In the genomic region with DNA sequence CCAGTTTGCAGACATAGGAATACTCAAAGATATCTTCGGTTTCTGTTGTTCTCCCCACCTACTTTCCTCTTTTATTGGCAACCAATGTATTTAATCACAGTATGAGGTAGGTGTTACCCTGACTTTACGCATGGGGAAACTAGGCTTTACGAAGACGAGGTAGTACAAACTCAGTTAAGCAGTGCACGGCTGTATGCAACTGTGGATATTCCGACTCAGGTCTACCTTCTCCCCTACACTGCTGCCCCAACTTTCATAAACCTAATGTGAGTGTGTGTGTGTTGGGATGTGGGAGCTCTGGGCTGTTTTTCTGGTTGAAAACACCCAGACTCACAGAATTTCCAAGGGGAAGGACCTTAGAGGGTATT, we compare ENCODE assay signal across 10 cellular contexts. TPM values are rescaled to one million over a fixed set of nuclear protein-coding genes. Genes with fewer than 3 reads are reported as not detected.
A peak's percentile ranks its signal among the peaks of the same experiment; 100 is the strongest.
DNase-seq lines count a peak whose midpoint lies in the region; ATAC-seq and TF ChIP-seq lines count a peak whose summit lies in the region.
"Had no signal": no experiment of that assay in that cellular context is flagged by ENCODE, and none has a peak within 500 bp of the region (broad histone marks: within the 10 kb centered on the region; RNA-seq: fewer than 3 reads in every experiment).

No MANE protein-coding gene starts in this region.

- no peaks in the 10 kb centered on the region for H3K36me3 ChIP-seq in SJCRH30
- peaks cover 0 to 6% (median 0%) of the 10 kb centered on the region in 3 donors for H3K36me3 ChIP-seq in esophagus squamous epithelium
- no peaks in the 10 kb centered on the region for H3K36me3 ChIP-seq in psoas muscle (ENCODE audit: insufficient read depth in 1 of 2, low read depth in 1 of 2)

- intact Hi-C loops in esophagus squamous epithelium (cut with DNase I) = no loop called here
- intact Hi-C loops in psoas muscle (cut with DNase I) = no loop called here

- no peaks in the 10 kb centered on the region for H3K9me3 ChIP-seq in SJCRH30 (replicated peaks)
- H3K9me3 ChIP-seq in esophagus squamous epithelium = no peaks in the 10 kb centered on the region
- H3K9me3 ChIP-seq in psoas muscle = no peaks in the 10 kb centered on the region

- H3K27ac ChIP-seq in SJCRH30 (no peak overlapping the region), esophagus squamous epithelium (peak overlapping the region in 3 of 4 donors; percentile 85 to 89 (median 88)), psoas muscle (peak overlapping the region; percentile 86)

- H3K27me3 ChIP-seq in SJCRH30 = no peaks in the 10 kb centered on the region
- H3K27me3 ChIP-seq in esophagus squamous epithelium = no peaks in the 10 kb centered on the region
- no peaks in the 10 kb centered on the region for H3K27me3 ChIP-seq in psoas muscle (ENCODE audit: insufficient read depth in 3 of 3, low read length in 2 of 3)

- H3K4me1 ChIP-seq in SJCRH30 (peaks cover 13% of the 10 kb centered on the region), esophagus squamous epithelium (peaks cover 19 to 63% (median 20%) of the 10 kb centered on the region in 3 donors), psoas muscle (peaks cover 21% of the 10 kb centered on the region)

- no peak for ATAC-seq in psoas muscle

- no peak for TF ChIP-seq POLR2A in esophagus squamous epithelium (IDR thresholded peaks at IDR 0.05)

- 75 to 87% methylated on average over 6 of the region's 6 CpGs for WGBS in esophagus squamous epithelium, 2 donors
- WGBS in psoas muscle, 3 donors = 87 to 92% (median 91%) methylated on average over 6 of the region's 6 CpGs

- TF ChIP-seq CTCF in esophagus squamous epithelium (IDR thresholded peaks at IDR 0.05) (no peak), psoas muscle (IDR thresholded peaks at IDR 0.05) (no peak)

- peak overlapping the region; percentile 83 for H3K4me3 ChIP-seq in SJCRH30
- peak overlapping the region in 3 of 4 donors; percentile 84 to 98 (median 90) for H3K4me3 ChIP-seq in esophagus squamous epithelium
- peak overlapping the region; percentile 95 for H3K4me3 ChIP-seq in psoas muscle

- DNase-seq in DMS53 (lab: John Stamatoyannopoulos, UW) = peak; percentile 57
- DNase-seq in DMS53 treated with DMSO at 0.1 percent for 48 hours (lab: John Stamatoyannopoulos, UW; ENCODE audit: unreplicated experiment) = no peak
- no peak for DNase-seq in SJCRH30
- no peak for DNase-seq in esophagus squamous epithelium (lab: John Stamatoyannopoulos, UW)
- DNase-seq in psoas muscle = no peak
- no peak for DNase-seq in DMS79 (lab: John Stamatoyannopoulos, UW)
- DNase-seq in hypothalamus (lab: John Stamatoyannopoulos, UW) = no peak
- DNase-seq in NCI-H2196 (lab: John Stamatoyannopoulos, UW; ENCODE audit: unreplicated experiment) = no peak
- DNase-seq: 8988T; activated CD4-positive, alpha-beta T cell treated with anti-CD3 and anti-CD28 coated beads, Interleukin-2, amount 50 U/mL, for 48 hours had no signal

RNA-seq across cellular contexts. Expression of a gene that starts 1.2 kb away (rescaled TPM):
- 14.9 and 17.2 TPM in 2 replicates for total RNA-seq in SJCRH30 (2014; rRNA removed; shearing (Covaris generic))
- total RNA-seq in esophagus squamous epithelium (100 to 1,000 TPM in 1 of 4 donors, 10 to 100 TPM in 3; 43.3 to 113 (median 77.2) TPM), psoas muscle (100 to 1,000 TPM in 1 of 4 donors, 10 to 100 TPM in 3; 27.7 to 110 (median 65.3) TPM)
- polyA plus RNA-seq in psoas muscle = 10 to 100 TPM; 25.7 to 52.5 (median 41.1) TPM

RNA-seq across cellular contexts. Expression of a gene that starts 51.9 kb away (rescaled TPM):
- total RNA-seq in SJCRH30 (2014; rRNA removed; shearing (Covaris generic)) = 24.3 and 32.5 TPM in 2 replicates
- total RNA-seq in esophagus squamous epithelium = 1 to 10 TPM; 5.7 to 7.6 (median 7.0) TPM
- 10 to 100 TPM; 18.2 to 29.4 (median 24.4) TPM for total RNA-seq in psoas muscle
- polyA plus RNA-seq in psoas muscle = 10 to 100 TPM in 1 of 3 donors, 1 to 10 TPM in 2; 5.8 to 23.4 (median 8.1) TPM
